ENCODE assay signal across 24 cellular contexts in the genomic region with DNA sequence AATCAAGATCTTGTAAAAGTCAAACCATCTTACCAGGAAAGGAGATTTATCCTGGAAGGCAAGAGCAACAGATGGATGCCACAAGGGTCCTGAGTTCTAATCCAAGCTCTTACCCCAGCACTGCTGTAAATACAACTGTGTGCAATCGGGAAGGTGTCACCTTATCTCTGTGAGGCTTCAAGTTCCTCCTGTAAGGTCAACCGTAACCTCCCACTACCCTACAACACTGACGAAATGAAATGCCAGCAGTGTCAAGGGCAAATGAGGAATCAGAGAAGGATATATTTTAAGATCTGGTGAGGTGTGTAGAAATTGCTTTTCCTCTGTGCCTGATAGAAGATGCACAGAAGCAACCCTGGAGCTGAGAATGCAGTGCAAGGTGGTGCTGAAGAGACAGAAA.
"Had no signal": no experiment of that assay in that cellular context is flagged by ENCODE, and none has a peak within 500 bp of the region (broad histone marks: within the 10 kb centered on the region; RNA-seq: fewer than 3 reads in every experiment).

No MANE protein-coding gene starts in this region.

- DNase-seq: IMR-90; NCI-H1092; NCI-H1105 treated with DMSO at 0.1 percent for 48 hours; NCI-H1417 treated with DMSO at 0.1 percent for 48 hours; NCI-H146; NCI-H1694 treated with DMSO at 0.1 percent for 48 hours; NCI-H1930; NCI-H2081; NCI-H2107; NCI-H2227 treated with DMSO at 0.1 percent for 48 hours; NCI-H446; NCI-H510A; NCI-H524 treated with DMSO at 0.1 percent for 48 hours; NCI-H69; NCI-H774; NK-92 treated with Interleukin-12 subunit alpha and Interleukin-12 subunit beta, amount 100 ng/mL, for 24 hours; PC-3; SHP77; SK-N-SH; SW 1271; T-cell had no signal

- H3K27ac ChIP-seq: RWPE1 had no signal

- H3K9me2 ChIP-seq: SK-N-SH had no signal

- H3K9me3 ChIP-seq: SK-N-SH had no signal

- ATAC-seq: HepG2, Panc1, PC-3, T-cell had no signal

- H3K4me2 ChIP-seq: SK-N-SH had no signal

- H3K9ac ChIP-seq: SK-N-SH had no signal
